In genomic region chr9:92295827-92296258, GRCh38 we compare ENCODE assay signal across 14 cellular contexts. TPM values are rescaled to one million over a fixed set of nuclear protein-coding genes. Genes with fewer than 3 reads are reported as not detected.
DNase-seq lines count a peak whose midpoint lies in the region; ATAC-seq and TF ChIP-seq lines count a peak whose summit lies in the region.
"Had no signal": no experiment of that assay in that cellular context is flagged by ENCODE, and none has a peak within 500 bp of the region (broad histone marks: within the 10 kb centered on the region; RNA-seq: fewer than 3 reads in every experiment).

No MANE protein-coding gene starts in this region.

- H3K36me3 Mint-ChIP-seq in GM23338 (ENCODE audit: low read depth), result peaks cover 60% of the 10 kb centered on the region

- peak overlapping the region; percentile 39; the same call in 1 of the 2 replicates for H3K27ac Mint-ChIP-seq in GM23338

- H3K27me3 Mint-ChIP-seq in GM23338 (ENCODE audit: insufficient read depth, low read depth, poor library complexity), result peaks cover 10% of the 10 kb centered on the region

- H3K9me2 ChIP-seq in GM23338 (ENCODE audit: insufficient read depth) (no peaks in the 10 kb centered on the region), SU-DHL-6 (replicated peaks; ENCODE audit: insufficient read depth, low read length) (no peaks in the 10 kb centered on the region)

- no peak for ATAC-seq in GM23338
- ATAC-seq in HG02870 (IDR thresholded peaks at IDR 0.05; ENCODE audit: unreplicated experiment), result no peak
- ATAC-seq: activated T-cell treated with anti-CD3 and anti-CD28 coated beads, Interleukin-2, amount 50 U/mL, for 4 hours had no signal

- peaks cover 16% of the 10 kb centered on the region for H4K20me1 ChIP-seq in BLaER1
- no peaks in the 10 kb centered on the region; the same call in 1 of the 2 replicates for H4K20me1 ChIP-seq in GM23338 (replicated peaks; ENCODE audit: insufficient read depth)
- peaks cover 4% of the 10 kb centered on the region; the same call in 1 of the 2 replicates for H4K20me1 ChIP-seq in SU-DHL-6 (ENCODE audit: low read depth, low read length)

- peak overlapping the region; percentile 96 for H3K27ac ChIP-seq in BLaER1
- H3K27ac ChIP-seq in GM23338 (ENCODE audit: low read depth), result peak overlapping the region; percentile 67; the same call in 1 of the 2 replicates
- peak overlapping the region; percentile 85 for H3K27ac ChIP-seq in SU-DHL-6 (ENCODE audit: low read depth, low read length)
- H3K27ac ChIP-seq: tibial artery had no signal

- H3K4me1 Mint-ChIP-seq in GM23338, result peaks cover 17% of the 10 kb centered on the region

- H3K9me3 Mint-ChIP-seq in GM23338, result peaks cover 2% of the 10 kb centered on the region; the same call in 2 of the 3 replicates
- H3K9me3 Mint-ChIP-seq: activated T-cell treated with anti-CD3 and anti-CD28 coated beads, Interleukin-2, amount 50 U/mL, for 4 hours; H9 had no signal

- H3K4me2 ChIP-seq in BLaER1, result peak overlapping the region; percentile 93
- H3K4me2 ChIP-seq in GM23338, result no peak overlapping the region
- H3K4me2 ChIP-seq in SU-DHL-6 (ENCODE audit: low read depth, low read length, poor library complexity, severe bottlenecking), result peak overlapping the region; percentile 82

- no peak overlapping the region for H2AFZ ChIP-seq in GM23338
- H2AFZ ChIP-seq in SU-DHL-6 (ENCODE audit: low read depth, low read length, severe bottlenecking), result no peak overlapping the region

- no peaks in the 10 kb centered on the region for H3K9me3 ChIP-seq in BLaER1
- H3K9me3 ChIP-seq in SU-DHL-6 (ENCODE audit: insufficient read depth, low read length), result no peaks in the 10 kb centered on the region
- H3K9me3 ChIP-seq: tibial artery had no signal

- peaks cover 29% of the 10 kb centered on the region for H3K79me2 ChIP-seq in GM23338 (replicated peaks; ENCODE audit: insufficient read depth)
- peaks cover 27% of the 10 kb centered on the region for H3K79me2 ChIP-seq in SU-DHL-6 (ENCODE audit: insufficient read depth, low read length)

- DNase-seq in GM23338 (ENCODE audit: low spot score), result peak; percentile 24
- DNase-seq in erythroblast (lab: John Stamatoyannopoulos, UW), result peak; percentile 67 to 76
- no peak for DNase-seq in SW 1271 (lab: John Stamatoyannopoulos, UW)
- no peak for DNase-seq in cerebellar nuclear complex (lab: John Stamatoyannopoulos, UW)
- DNase-seq in stimulated activated naive CD4-positive, alpha-beta T cell treated with Interleukin-2 at 50 U/mL for 16 hours (lab: John Stamatoyannopoulos, UW), result no peak
- DNase-seq: activated T-cell treated with anti-CD3 and anti-CD28 coated beads, Interleukin-2, amount 50 U/mL, for 4 hours; DMS153; H9; NCI-H2081 treated with DMSO at 0.1 percent for 48 hours; stimulated activated CD4-positive, alpha-beta T cell treated with anti-CD3 and anti-CD28 coated beads, Interleukin-2, amount 100 ng/mL, for 48 hours; tibial artery had no signal

- 0 out of 2 replicates have a peak, but pooled peaks cover 3% of the 10 kb centered on the region for H3F3A ChIP-seq in GM23338 (replicated peaks; ENCODE audit: low read depth)
- H3F3A ChIP-seq in SU-DHL-6 (ENCODE audit: insufficient read depth), result peaks cover 46% of the 10 kb centered on the region

- peak overlapping the region; percentile 94 for H3K9ac ChIP-seq in BLaER1
- H3K9ac ChIP-seq in SU-DHL-6 (ENCODE audit: low read length), result no peak overlapping the region

- H3K36me3 ChIP-seq in BLaER1 (peaks cover 31% of the 10 kb centered on the region), GM23338 (ENCODE audit: insufficient read depth) (peaks cover 43% of the 10 kb centered on the region), SU-DHL-6 (ENCODE audit: low read length) (peaks cover 42% of the 10 kb centered on the region)

- H3K4me1 ChIP-seq in BLaER1, result peaks cover 85% of the 10 kb centered on the region
- peaks cover 13% of the 10 kb centered on the region; the same call in 1 of the 2 replicates for H3K4me1 ChIP-seq in GM23338 (ENCODE audit: insufficient read depth)

- TF ChIP-seq CTCF in GM23338 (conservative IDR thresholded peaks at IDR 0.05; ENCODE audit: low read depth in 2 of 2) (no peak), SU-DHL-6 (IDR thresholded peaks at IDR 0.05; ENCODE audit: insufficient read depth, low read length, poor library complexity, severe bottlenecking) (no peak)

- no peak for TF ChIP-seq POLR2A in erythroblast (IDR thresholded peaks at IDR 0.05; ENCODE audit: low read length)

- no peak overlapping the region for H3K4me3 Mint-ChIP-seq in GM23338

- no peaks in the 10 kb centered on the region for H3K27me3 ChIP-seq in BLaER1
- no peaks in the 10 kb centered on the region for H3K27me3 ChIP-seq in GM23338 (ENCODE audit: insufficient read depth)
- H3K27me3 ChIP-seq in SU-DHL-6 (ENCODE audit: low read length), result no peaks in the 10 kb centered on the region
- H3K27me3 ChIP-seq: tibial artery had no signal

- H3K4me3 ChIP-seq in BLaER1 (no peak overlapping the region), GM23338 (no peak overlapping the region), SU-DHL-6 (ENCODE audit: insufficient read depth, low read length, poor library complexity, severe bottlenecking) (no peak overlapping the region)
- H3K4me3 ChIP-seq: tibial artery had no signal

TF ChIP-seq in GM23338, 12 proteins besides CTCF, POLR2A, EP300 and RAD21 (continues in another document):
- no peak for TF ChIP-seq CREB1 (CRISPR knock-in tag; IDR thresholded peaks at IDR 0.05; ENCODE audit: low read depth)
- TF ChIP-seq, protein P1, sequence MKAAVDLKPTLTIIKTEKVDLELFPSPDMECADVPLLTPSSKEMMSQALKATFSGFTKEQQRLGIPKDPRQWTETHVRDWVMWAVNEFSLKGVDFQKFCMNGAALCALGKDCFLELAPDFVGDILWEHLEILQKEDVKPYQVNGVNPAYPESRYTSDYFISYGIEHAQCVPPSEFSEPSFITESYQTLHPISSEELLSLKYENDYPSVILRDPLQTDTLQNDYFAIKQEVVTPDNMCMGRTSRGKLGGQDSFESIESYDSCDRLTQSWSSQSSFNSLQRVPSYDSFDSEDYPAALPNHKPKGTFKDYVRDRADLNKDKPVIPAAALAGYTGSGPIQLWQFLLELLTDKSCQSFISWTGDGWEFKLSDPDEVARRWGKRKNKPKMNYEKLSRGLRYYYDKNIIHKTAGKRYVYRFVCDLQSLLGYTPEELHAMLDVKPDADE (IDR thresholded peaks at IDR 0.05), result no peak
- TF ChIP-seq EZH2 (IDR thresholded peaks at IDR 0.05; ENCODE audit: low read depth, unreplicated experiment), result no peak
- no peak for TF ChIP-seq NANOG (IDR thresholded peaks at IDR 0.05; ENCODE audit: borderline replicate concordance)

RNA-seq across cellular contexts. Expression of gene IARS1, which starts 2.3 kb away (rescaled TPM):
- 279 and 310 TPM in 2 replicates for total RNA-seq in GM23338 (2014; rRNA removed; shearing (Covaris generic))
- 94.6 and 105 TPM in 2 replicates for polyA plus RNA-seq in GM23338 (2016; fragmentation: Nextera tagmentation; extraction: Ambion mirVana)

RNA-seq across cellular contexts. Expression of gene NOL8, which starts 29.3 kb away (rescaled TPM):
- 26.0 and 26.6 TPM in 2 replicates for total RNA-seq in GM23338 (2014; rRNA removed; shearing (Covaris generic))
- polyA plus RNA-seq in GM23338 (2016; fragmentation: Nextera tagmentation; extraction: Ambion mirVana), result 34.1 and 42.7 TPM in 2 replicates

RNA-seq across cellular contexts. Expression of gene CENPP, which starts 29.9 kb away (rescaled TPM):
- 12.5 and 12.6 TPM in 2 replicates for total RNA-seq in GM23338 (2014; rRNA removed; shearing (Covaris generic))
- 8.9 and 11.0 TPM in 2 replicates for polyA plus RNA-seq in GM23338 (2016; fragmentation: Nextera tagmentation; extraction: Ambion mirVana)

Comparison
In these comparisons a context has a peak if more than half of its experiments do, and no peak if none do; other contexts are left out.
1. DNase-seq: peak in GM23338 (single experiment) and erythroblast (2 of 2); none in SW 1271 (0 of 2), cerebellar nuclear complex (0 of 2) and stimulated activated naive CD4-positive, alpha-beta T cell treated with Interleukin-2 at 50 U/mL for 16 hours (single experiment).
2. Peak in every context shown above with its lines, with median percentiles within 50 percentile points of each other: H3K27ac ChIP-seq.